16 cellular contexts compared by ENCODE assay signal in the genomic region with DNA sequence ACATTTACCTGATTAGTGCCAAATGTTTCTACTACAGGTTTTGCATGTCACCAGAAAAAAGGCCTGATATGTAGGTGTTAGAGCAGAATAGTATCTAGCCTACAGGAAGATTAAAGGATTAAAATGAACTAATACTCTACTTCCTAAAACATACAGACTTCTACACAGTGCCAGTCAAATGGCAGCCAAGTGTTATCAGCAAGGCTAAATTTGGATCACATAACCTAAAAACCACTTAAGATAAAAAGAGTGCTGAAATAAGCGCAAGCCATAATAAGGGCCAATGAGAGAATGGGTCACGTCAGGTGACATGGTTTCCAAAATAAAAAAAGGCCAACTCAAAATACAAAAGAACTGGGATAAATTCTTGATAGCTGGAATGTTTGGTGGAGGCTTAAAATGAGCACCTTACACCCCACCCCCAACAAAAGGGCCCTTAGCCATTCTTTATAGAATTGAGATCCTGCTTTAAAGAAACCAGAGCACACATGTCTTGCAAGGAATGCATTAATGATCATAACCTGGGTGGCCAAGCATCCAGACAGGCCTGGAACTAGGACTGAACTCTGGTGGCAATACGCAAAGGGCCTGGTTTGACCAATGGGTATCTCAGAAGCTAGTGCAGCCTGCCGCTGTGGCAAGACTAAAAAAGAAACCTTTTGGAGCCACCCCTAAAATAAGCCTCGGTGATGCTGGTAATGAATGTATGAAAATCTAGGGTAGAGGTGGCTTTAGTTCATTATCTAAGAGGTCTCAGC. TPM values are rescaled to one million over a fixed set of nuclear protein-coding genes. Genes with fewer than 3 reads are reported as not detected.
DNase-seq lines count a peak whose midpoint lies in the region; ATAC-seq, FAIRE-seq and TF ChIP-seq lines count a peak whose summit lies in the region.
"Had no signal": no experiment of that assay in that cellular context is flagged by ENCODE, and none has a peak within 500 bp of the region (broad histone marks: within the 10 kb centered on the region; RNA-seq: fewer than 3 reads in every experiment).

No MANE protein-coding gene starts in this region.

- H4K20me1 ChIP-seq in KMS-11 (ENCODE audit: insufficient read depth): no peaks in the 10 kb centered on the region
- peaks cover 45% of the 10 kb centered on the region for H4K20me1 ChIP-seq in smooth muscle cell (ENCODE audit: low read depth)

- no peak overlapping the region for H3K4me3 Mint-ChIP-seq in natural killer cell
- H3K4me3 Mint-ChIP-seq: CD4-positive, CD25-positive, alpha-beta regulatory T cell; neural progenitor cell had no signal

- peaks cover 5 to 11% of the 10 kb centered on the region in 2 donors for H3K4me1 Mint-ChIP-seq in natural killer cell

- peaks cover 10 to 29% of the 10 kb centered on the region in 2 donors for H3K27me3 Mint-ChIP-seq in natural killer cell (ENCODE audit: low read depth in 2 of 2)

- H3K27ac Mint-ChIP-seq in natural killer cell: no peak overlapping the region
- H3K27ac Mint-ChIP-seq: CD4-positive, CD25-positive, alpha-beta regulatory T cell; neural progenitor cell had no signal

- H3K9me3 ChIP-seq in smooth muscle cell (replicated peaks; ENCODE audit: low read depth): no peaks in the 10 kb centered on the region

- intact Hi-C loops in natural killer cell (cut with micrococcal nuclease): no loop called here

- H2AFZ ChIP-seq in KMS-11 (ENCODE audit: low read depth) (no peak overlapping the region), smooth muscle cell (ENCODE audit: low read depth) (no peak overlapping the region)
- H2AFZ ChIP-seq: neural progenitor cell, PC-9 had no signal

- WGBS in smooth muscle cell (ENCODE audit: low lambda C conversion rate): 71% methylated on average over 5 of the region's 5 CpGs

- H3K9me3 Mint-ChIP-seq in natural killer cell: no peaks in the 10 kb centered on the region

- H3K36me3 ChIP-seq in KMS-11 (ENCODE audit: insufficient read depth) (no peaks in the 10 kb centered on the region), smooth muscle cell (ENCODE audit: low read depth) (no peaks in the 10 kb centered on the region)
- H3K36me3 ChIP-seq: neural progenitor cell had no signal

- no peak for ATAC-seq in natural killer cell

- H3K79me2 ChIP-seq in KMS-11 (ENCODE audit: insufficient read depth, low read depth) (no peaks in the 10 kb centered on the region), smooth muscle cell (ENCODE audit: low read depth) (peaks cover 65% of the 10 kb centered on the region)

- H3K4me3 ChIP-seq in KMS-11 (IDR thresholded peaks at IDR 0.05; ENCODE audit: insufficient read depth, low read depth, low read length) (no peak overlapping the region), smooth muscle cell (no peak overlapping the region)
- H3K4me3 ChIP-seq: neural progenitor cell, PC-9 had no signal

- no peaks in the 10 kb centered on the region for H3F3A ChIP-seq in smooth muscle cell (ENCODE audit: low read depth)

- DNase-seq in astrocyte of the hippocampus (ENCODE audit: low read depth, low spot score): peak; percentile 41
- DNase-seq in smooth muscle cell (lab: John Stamatoyannopoulos, UW; ENCODE audit: unreplicated experiment): no peak
- DNase-seq in NCI-H2196 treated with DMSO at 0.1 percent for 48 hours (lab: John Stamatoyannopoulos, UW; ENCODE audit: unreplicated experiment): no peak
- DNase-seq in KG1 (lab: John Stamatoyannopoulos, UW): no peak
- no peak for DNase-seq in natural killer cell
- DNase-seq: activated CD4-positive, alpha-beta T cell treated with anti-CD3 and anti-CD28 coated beads, Interleukin-2, amount 50 U/mL, for 4 hours; activated effector memory CD4-positive, alpha-beta T cell treated with anti-CD3 and anti-CD28 coated beads, Interleukin-2, amount 50 U/mL, for 16 hours; caudate nucleus; CD4-positive, CD25-positive, alpha-beta regulatory T cell; DMS 273 treated with DMSO at 0.1 percent for 48 hours; NCI-H1694; PC-9; stimulated activated CD4-positive, alpha-beta T cell treated with anti-CD3 and anti-CD28 coated beads, Interleukin-15, amount 100 ng/mL, for 24 hours had no signal

- H3K27ac ChIP-seq in KMS-11 (no peak overlapping the region), smooth muscle cell (ENCODE audit: low read depth) (peak overlapping the region; percentile 13)
- H3K27ac ChIP-seq: neural progenitor cell, PC-9 had no signal

- no peaks in the 10 kb centered on the region for H3K27me3 ChIP-seq in KMS-11 (ENCODE audit: insufficient read depth, low read depth)
- H3K27me3 ChIP-seq in smooth muscle cell (ENCODE audit: low read depth): no peaks in the 10 kb centered on the region
- H3K27me3 ChIP-seq: neural progenitor cell had no signal

- TF ChIP-seq CTCF in KMS-11 (conservative IDR thresholded peaks at IDR 0.05; ENCODE audit: low read depth, low read length) (no peak), smooth muscle cell (IDR thresholded peaks at IDR 0.05; ENCODE audit: borderline replicate concordance, insufficient read depth, poor library complexity, severe bottlenecking) (no peak), natural killer cell (IDR thresholded peaks at IDR 0.05) (no peak)

- H3K4me2 ChIP-seq in KMS-11: peak overlapping the region; percentile 9; the same call in 1 of the 2 replicates
- peak overlapping the region; percentile 2 for H3K4me2 ChIP-seq in smooth muscle cell
- H3K4me2 ChIP-seq: neural progenitor cell, PC-9 had no signal

- H3K9ac ChIP-seq in KMS-11: no peak overlapping the region
- H3K9ac ChIP-seq in smooth muscle cell (ENCODE audit: low read depth): no peak overlapping the region
- H3K9ac ChIP-seq: neural progenitor cell had no signal

- H3K4me1 ChIP-seq in KMS-11 (ENCODE audit: low read depth, poor library complexity, severe bottlenecking) (peaks cover 32% of the 10 kb centered on the region), smooth muscle cell (ENCODE audit: low read depth) (no peaks in the 10 kb centered on the region)
- H3K4me1 ChIP-seq: neural progenitor cell had no signal

- no peaks in the 10 kb centered on the region for H3K36me3 Mint-ChIP-seq in natural killer cell
- H3K36me3 Mint-ChIP-seq: CD4-positive, CD25-positive, alpha-beta regulatory T cell had no signal

- FAIRE-seq in islet of Langerhans (lab: Jason Lieb, UNC): peak; percentile 21

RNA-seq across cellular contexts. Expression of a gene that starts 32.4 kb away (rescaled TPM):
- total RNA-seq in smooth muscle cell (14.3 and 14.6 TPM in 2 replicates), natural killer cell (under 1 TPM; 0.09 to 0.55 (median 0.36) TPM)
- 8.6 and 9.4 TPM in 2 replicates for polyA plus RNA-seq in smooth muscle cell
